Comparison of ENCODE assay signal across 1 cellular context in genomic region chr18:25678226-25678625, GRCh38.
TF ChIP-seq lines count a peak whose summit lies in the region.

No MANE protein-coding gene starts in this region.

TF ChIP-seq in H1, 55 proteins besides CTCF, POLR2A, EP300 and RAD21 (continued from another document):
- TF ChIP-seq CHD7 (IDR thresholded peaks at IDR 0.05; ENCODE audit: insufficient replicate concordance, low read length) (no peak), FOSL1 (IDR thresholded peaks at IDR 0.05; ENCODE audit: insufficient read depth, low read depth, low read length) (no peak), KDM5A (IDR thresholded peaks at IDR 0.05; ENCODE audit: low read length) (no peak), ATF2 (IDR thresholded peaks at IDR 0.05; ENCODE audit: low read length) (no peak), SIRT6 (IDR thresholded peaks at IDR 0.05; ENCODE audit: low read length) (no peak), CBX5 (IDR thresholded peaks at IDR 0.05; ENCODE audit: low read depth, low read length) (no peak), MAFK (IDR thresholded peaks at IDR 0.05; ENCODE audit: low read depth, low read length) (no peak), RFX5 (IDR thresholded peaks at IDR 0.05; ENCODE audit: borderline replicate concordance, low read depth, low read length) (no peak), NRF1 (IDR thresholded peaks at IDR 0.05; ENCODE audit: low read depth, low read length) (no peak), BRCA1 (IDR thresholded peaks at IDR 0.05; ENCODE audit: low read depth, low read length) (no peak)
